In the genomic region with DNA sequence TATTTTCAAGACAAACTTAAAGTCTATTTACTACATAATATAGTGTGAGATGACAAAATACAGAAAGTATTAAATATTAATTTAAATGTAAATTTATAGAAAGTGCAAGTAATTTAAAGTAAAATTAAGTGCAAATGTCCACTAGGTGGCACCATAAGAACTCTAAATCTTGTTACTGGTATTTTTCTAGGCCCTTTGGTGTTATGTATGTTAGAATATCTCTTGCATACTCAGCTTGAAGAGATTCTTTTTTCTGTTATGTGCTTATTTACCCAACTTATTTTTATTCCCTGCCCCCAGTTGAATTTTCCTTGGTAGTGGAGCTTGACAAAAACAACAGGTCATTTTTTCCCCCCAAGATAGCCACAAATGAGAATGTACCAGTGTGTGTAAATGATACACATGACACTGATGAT, we compare ENCODE assay signal across 8 cellular contexts.
DNase-seq lines count a peak whose midpoint lies in the region; ATAC-seq and TF ChIP-seq lines count a peak whose summit lies in the region.

No MANE protein-coding gene starts in this region.

- H3K4me3 ChIP-seq in SU-DHL-6 (ENCODE audit: insufficient read depth, low read length, poor library complexity, severe bottlenecking) (no peak overlapping the region), tibial nerve (no peak overlapping the region)

- no peak for TF ChIP-seq EP300 in tibial nerve (IDR thresholded peaks at IDR 0.05)

- H3F3A ChIP-seq in SU-DHL-6 (ENCODE audit: insufficient read depth) = no peaks in the 10 kb centered on the region

- TF ChIP-seq CTCF in SU-DHL-6 (IDR thresholded peaks at IDR 0.05; ENCODE audit: insufficient read depth, low read length, poor library complexity, severe bottlenecking) (peak; percentile 51), tibial nerve (IDR thresholded peaks at IDR 0.05) (peak; percentile 18 to 63 (median 29))

- H3K27me3 ChIP-seq in SU-DHL-6 (ENCODE audit: low read length) = no peaks in the 10 kb centered on the region
- H3K27me3 ChIP-seq in tibial nerve = no peaks in the 10 kb centered on the region

- no peak overlapping the region for H2AFZ ChIP-seq in SU-DHL-6 (ENCODE audit: low read depth, low read length, severe bottlenecking)

- no peak for TF ChIP-seq POLR2A in tibial nerve (IDR thresholded peaks at IDR 0.05)

- no peaks in the 10 kb centered on the region for H3K9me2 ChIP-seq in SU-DHL-6 (replicated peaks; ENCODE audit: insufficient read depth, low read length)

- H4K20me1 ChIP-seq in SU-DHL-6 (ENCODE audit: low read depth, low read length) = peaks cover 3% of the 10 kb centered on the region; the same call in 1 of the 2 replicates

- H3K36me3 ChIP-seq in SU-DHL-6 (ENCODE audit: low read length) (no peaks in the 10 kb centered on the region), tibial nerve (no peaks in the 10 kb centered on the region)

- peak; percentile 55 for DNase-seq in EH (ENCODE audit: low read depth)
- peak; percentile 50 for DNase-seq in NCI-H1048 (lab: John Stamatoyannopoulos, UW)
- DNase-seq in glomerular endothelial cell (ENCODE audit: extremely low read depth, low read depth, low spot score) = peak; percentile 68
- peak in 1 of 2 donors; percentile 11 for DNase-seq in tibial nerve (ENCODE audit: low spot score in 2 of 2)
- DNase-seq in islet precursor cell = no peak
- no peak for DNase-seq in left colon

- H3K9me3 ChIP-seq in SU-DHL-6 (ENCODE audit: insufficient read depth, low read length) (no peaks in the 10 kb centered on the region), tibial nerve (no peaks in the 10 kb centered on the region)

- H3K4me2 ChIP-seq in SU-DHL-6 (ENCODE audit: low read depth, low read length, poor library complexity, severe bottlenecking) = no peak overlapping the region

- H3K27ac ChIP-seq in SU-DHL-6 (ENCODE audit: low read depth, low read length) = no peak overlapping the region
- H3K27ac ChIP-seq in tibial nerve = no peak overlapping the region

- no peak overlapping the region for H3K9ac ChIP-seq in SU-DHL-6 (ENCODE audit: low read length)

- intact Hi-C loops in left colon (cut with DNase I, micrococcal nuclease) = loop anchor here in 1 of 2 donors (5.0 kb wide), 1 partner anchor 1000 kb away; no protein-coding TSS in a partner anchor

- no peak for ATAC-seq in HG02973 (IDR thresholded peaks at IDR 0.05; ENCODE audit: unreplicated experiment)
- ATAC-seq in left colon = no peak

- no peaks in the 10 kb centered on the region for H3K79me2 ChIP-seq in SU-DHL-6 (ENCODE audit: insufficient read depth, low read length)

- H3K4me1 ChIP-seq in tibial nerve = no peaks in the 10 kb centered on the region

Comparison
In these comparisons a context has a peak if more than half of its experiments do, and no peak if none do; other contexts are left out.
1. DNase-seq: peak in EH (single experiment), NCI-H1048 (single experiment) and glomerular endothelial cell (single experiment); none in islet precursor cell (single experiment) and left colon (0 of 2).